ENCODE assay signal across 1 cellular context in the genomic region with DNA sequence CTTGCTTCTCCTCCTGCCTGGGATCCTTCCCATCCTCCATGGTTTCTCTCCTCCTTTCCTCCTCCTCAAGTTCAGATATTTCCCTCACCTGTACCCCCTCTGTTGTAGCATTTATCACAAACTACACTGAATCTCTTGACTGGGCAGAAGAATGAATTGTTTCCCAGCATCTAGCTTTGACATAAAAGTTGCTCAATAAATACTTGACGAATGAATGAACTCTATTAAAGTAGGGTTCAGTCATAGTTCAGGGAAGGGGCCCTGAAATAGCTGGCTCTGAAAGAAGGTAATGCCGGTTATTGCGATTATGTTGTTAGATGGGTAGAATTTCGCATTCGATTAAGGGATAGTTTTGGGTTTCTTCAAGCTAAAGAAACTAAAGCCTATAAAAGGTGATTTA.
TF ChIP-seq lines count a peak whose summit lies in the region.

No MANE protein-coding gene starts in this region.

TF ChIP-seq in A549, 52 proteins besides CTCF, POLR2A, EP300 and RAD21 (continued from another document):
- no peak for TF ChIP-seq EHF (CRISPR knock-in tag; IDR thresholded peaks at IDR 0.05)
- TF ChIP-seq PBX3 (IDR thresholded peaks at IDR 0.05): no peak
- TF ChIP-seq ESRRA (IDR thresholded peaks at IDR 0.05; ENCODE audit: borderline replicate concordance, low read length): no peak
- TF ChIP-seq TP53 (CRISPR knock-in tag; IDR thresholded peaks at IDR 0.05): no peak
- no peak for TF ChIP-seq HOXA7 (CRISPR knock-in tag; IDR thresholded peaks at IDR 0.05)
- TF ChIP-seq, protein P1, sequence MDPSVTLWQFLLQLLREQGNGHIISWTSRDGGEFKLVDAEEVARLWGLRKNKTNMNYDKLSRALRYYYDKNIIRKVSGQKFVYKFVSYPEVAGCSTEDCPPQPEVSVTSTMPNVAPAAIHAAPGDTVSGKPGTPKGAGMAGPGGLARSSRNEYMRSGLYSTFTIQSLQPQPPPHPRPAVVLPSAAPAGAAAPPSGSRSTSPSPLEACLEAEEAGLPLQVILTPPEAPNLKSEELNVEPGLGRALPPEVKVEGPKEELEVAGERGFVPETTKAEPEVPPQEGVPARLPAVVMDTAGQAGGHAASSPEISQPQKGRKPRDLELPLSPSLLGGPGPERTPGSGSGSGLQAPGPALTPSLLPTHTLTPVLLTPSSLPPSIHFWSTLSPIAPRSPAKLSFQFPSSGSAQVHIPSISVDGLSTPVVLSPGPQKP (IDR thresholded peaks at IDR 0.05; ENCODE audit: low read depth, low read length): no peak
- no peak for TF ChIP-seq RARB (CRISPR knock-in tag; IDR thresholded peaks at IDR 0.05)
TF ChIP-seq in A549: peak in this region for 0.
